In genomic region chr10:32004161-32004591, GRCh38 we compare ENCODE assay signal across 11 cellular contexts. TPM values are rescaled to one million over a fixed set of nuclear protein-coding genes. Genes with fewer than 3 reads are reported as not detected.
A peak's percentile ranks its signal among the peaks of the same experiment; 100 is the strongest.
DNase-seq lines count a peak whose midpoint lies in the region; ATAC-seq lines count a peak whose summit lies in the region.
"Had no signal": no experiment of that assay in that cellular context is flagged by ENCODE, and none has a peak within 500 bp of the region (broad histone marks: within the 10 kb centered on the region; RNA-seq: fewer than 3 reads in every experiment).

No MANE protein-coding gene starts in this region.

- ATAC-seq in T-cell (replicated peaks in 1 of 4) (peak in 3 of 4 experiments; percentile 21 to 34 (median 28)), GM18498 (IDR thresholded peaks at IDR 0.05; ENCODE audit: unreplicated experiment) (no peak)
- ATAC-seq in stimulated activated naive CD8-positive, alpha-beta T cell treated with anti-CD3 and anti-CD28 coated beads, Interleukin-15, amount 100 ng/mL, for 72 hours, result peak; percentile 26

- peak overlapping the region; percentile 20; the same call in 1 of the 2 replicates for H3K9ac ChIP-seq in iPS-20b (ENCODE audit: low read depth, low read length)

- H3K4me3 ChIP-seq in iPS-20b (ENCODE audit: low read length), result no peak overlapping the region
- H3K4me3 ChIP-seq: lung had no signal

- no peak overlapping the region for H3K27ac ChIP-seq in iPS-20b (ENCODE audit: low read length)

- POLR2A ChIA-PET in T-cell (lab: Charles Lee), result no interaction called here

- no peaks in the 10 kb centered on the region for H3K27me3 Mint-ChIP-seq in T-cell
- no peaks in the 10 kb centered on the region for H3K27me3 Mint-ChIP-seq in stimulated activated naive CD8-positive, alpha-beta T cell treated with anti-CD3 and anti-CD28 coated beads, Interleukin-15, amount 100 ng/mL, for 72 hours

- H3K9me3 Mint-ChIP-seq in T-cell, result no peaks in the 10 kb centered on the region
- H3K9me3 Mint-ChIP-seq in stimulated activated naive CD8-positive, alpha-beta T cell treated with anti-CD3 and anti-CD28 coated beads, Interleukin-15, amount 100 ng/mL, for 72 hours, result no peaks in the 10 kb centered on the region

- H3K36me3 ChIP-seq in iPS-20b (ENCODE audit: insufficient read depth, low read depth, low read length), result peaks cover 18% of the 10 kb centered on the region

- H3K9me3 ChIP-seq in iPS-20b (ENCODE audit: insufficient read depth, low read depth, low read length), result no peaks in the 10 kb centered on the region

- H3K36me3 Mint-ChIP-seq in T-cell, result peaks cover 8% of the 10 kb centered on the region

- peak overlapping the region; percentile 36 to 61 for H3K27ac Mint-ChIP-seq in T-cell
- peak overlapping the region; percentile 19 to 91 for H3K27ac Mint-ChIP-seq in stimulated activated naive CD8-positive, alpha-beta T cell treated with anti-CD3 and anti-CD28 coated beads, Interleukin-15, amount 100 ng/mL, for 72 hours

- H3K4me1 ChIP-seq in iPS-20b (ENCODE audit: insufficient read depth, low read length), result peaks cover 29% of the 10 kb centered on the region

- peaks cover 7 to 11% (median 7%) of the 10 kb centered on the region in 3 donors for H3K4me1 Mint-ChIP-seq in T-cell
- H3K4me1 Mint-ChIP-seq in stimulated activated naive CD8-positive, alpha-beta T cell treated with anti-CD3 and anti-CD28 coated beads, Interleukin-15, amount 100 ng/mL, for 72 hours, result peaks cover 10% of the 10 kb centered on the region

- H3K4me3 Mint-ChIP-seq in T-cell, result no peak overlapping the region
- no peak overlapping the region for H3K4me3 Mint-ChIP-seq in stimulated activated naive CD8-positive, alpha-beta T cell treated with anti-CD3 and anti-CD28 coated beads, Interleukin-15, amount 100 ng/mL, for 72 hours

- DNase-seq in NCI-H748 (lab: John Stamatoyannopoulos, UW; ENCODE audit: unreplicated experiment) (peak; percentile 0), NCI-H748 treated with DMSO at 0.1 percent for 48 hours (lab: John Stamatoyannopoulos, UW) (no peak), T-cell (no peak), KG1 (lab: John Stamatoyannopoulos, UW) (no peak), EL (no peak)
- no peak for DNase-seq in stimulated activated naive CD8-positive, alpha-beta T cell treated with anti-CD3 and anti-CD28 coated beads, Interleukin-15, amount 100 ng/mL, for 72 hours
- DNase-seq: effector memory CD4-positive, alpha-beta T cell; stimulated activated CD4-positive, alpha-beta T cell treated with anti-CD3 and anti-CD28 coated beads, Interleukin-1b, Interleukin-23, amount 100 ng/mL, for 48 hours had no signal

- CTCF ChIA-PET in T-cell (lab: Charles Lee), result interaction anchor here (0.5 to 8.9 kb wide), 3 partner anchors 142 to 152 kb away, joined by 6 to 71 read pairs (median 12); no protein-coding TSS in a partner anchor

- no peaks in the 10 kb centered on the region for H3K27me3 ChIP-seq in iPS-20b (ENCODE audit: insufficient read depth, low read length)

RNA-seq across cellular contexts. Expression of gene KIF5B, which starts 52.0 kb away (rescaled TPM):
- total RNA-seq in T-cell, result 10 to 100 TPM; 42.3 to 51.9 (median 44.8) TPM
